Comparison of ENCODE assay signal across 11 cellular contexts in the genomic region with DNA sequence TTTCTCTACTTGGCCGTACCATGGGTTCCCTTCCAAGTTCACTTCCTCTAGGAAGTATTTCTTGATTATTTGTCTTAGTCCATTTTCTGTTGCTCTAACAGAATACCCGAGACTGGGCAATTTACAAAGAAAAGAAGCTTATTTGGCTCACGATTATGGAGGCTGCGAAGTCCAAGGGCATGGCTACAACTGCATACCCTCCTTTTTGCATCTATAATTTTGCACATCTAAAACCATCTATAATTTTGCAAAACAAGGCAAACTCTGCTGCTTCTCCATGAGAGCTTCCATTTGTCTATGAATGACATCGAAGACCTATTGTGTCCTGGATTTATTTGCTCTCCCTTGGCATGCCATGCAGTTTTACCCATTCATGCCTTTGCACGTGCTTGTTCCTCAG. TPM values are rescaled to one million over a fixed set of nuclear protein-coding genes. Genes with fewer than 3 reads are reported as not detected.
"Had no signal": no experiment of that assay in that cellular context is flagged by ENCODE, and none has a peak within 500 bp of the region (broad histone marks: within the 10 kb centered on the region; RNA-seq: fewer than 3 reads in every experiment).

No MANE protein-coding gene starts in this region.

- H3K4me3 ChIP-seq: GM23248, GM23338, HAP-1 had no signal

- H3K27ac ChIP-seq: GM23248 had no signal

- H3K36me3 ChIP-seq: HAP-1 had no signal

- H3K4me1 Mint-ChIP-seq: GM23338, H9 had no signal

- H3K9me3 ChIP-seq: HAP-1 had no signal

- H3K4me2 ChIP-seq: GM23338 had no signal

- H3K9me3 Mint-ChIP-seq: GM23338, H9, HFFc6 had no signal

- FAIRE-seq: H1, H54 had no signal

- H3K9ac ChIP-seq: GM23248 had no signal

- H2AFZ ChIP-seq: GM23248, GM23338 had no signal

- H3K4me3 Mint-ChIP-seq: GM23338, H9, HFFc6 had no signal

- DNase-seq: GOT3, H7, H9, HCEC 1CT, HFFc6 had no signal

- H3K27ac Mint-ChIP-seq: GM23338, H9, HFFc6 had no signal

- ATAC-seq: GM23338, HCT116 had no signal

RNA-seq across cellular contexts. Expression of gene RGS9, which starts 27.6 kb away (rescaled TPM):
- polyA plus RNA-seq: GM23248 had no signal
